ENCODE assay signal across 11 cellular contexts in the genomic region with DNA sequence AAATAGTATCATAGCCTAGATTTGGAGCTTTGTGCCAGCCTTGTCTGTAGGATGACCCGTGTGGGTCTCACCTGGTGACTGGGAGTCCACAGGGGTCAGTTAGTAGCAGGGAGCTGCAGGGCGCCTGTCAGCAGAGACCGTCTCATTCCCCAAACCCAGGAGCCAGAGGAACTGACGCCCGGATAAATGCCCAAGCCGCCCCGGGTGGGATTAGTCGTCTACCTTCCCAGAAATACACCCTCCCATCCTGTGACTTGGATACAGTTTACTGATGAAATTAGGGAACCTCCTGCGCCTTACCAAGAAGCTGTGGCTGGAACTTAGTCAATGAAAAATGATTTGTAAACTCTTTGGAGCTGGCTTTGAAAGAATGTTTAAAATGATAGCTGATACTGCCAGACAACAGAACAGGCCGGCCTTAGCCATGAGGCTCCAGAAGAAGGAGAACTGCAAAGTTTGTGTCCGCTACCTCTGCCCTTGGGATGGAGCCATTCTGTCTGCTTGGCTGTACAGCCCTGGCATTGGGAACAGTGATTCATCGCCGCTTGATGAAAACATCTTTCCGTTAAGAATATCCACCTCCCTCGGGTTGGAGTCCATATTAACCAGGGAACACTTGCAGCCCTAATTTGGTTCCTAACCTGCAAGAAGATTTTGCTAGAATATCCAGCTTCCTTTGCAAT. TPM values are rescaled to one million over a fixed set of nuclear protein-coding genes. Genes with fewer than 3 reads are reported as not detected.
DNase-seq lines count a peak whose midpoint lies in the region; ATAC-seq and TF ChIP-seq lines count a peak whose summit lies in the region.
"Had no signal": no experiment of that assay in that cellular context is flagged by ENCODE, and none has a peak within 500 bp of the region (broad histone marks: within the 10 kb centered on the region; RNA-seq: fewer than 3 reads in every experiment).

No MANE protein-coding gene starts in this region.

- no peak overlapping the region for H2AFZ ChIP-seq in GM23338

- in situ Hi-C loops in gastrocnemius medialis (cut with MboI; ENCODE audit: low sequenced_read_pairs in 4 of 4): loop anchor here in 1 of 4 donors (5.0 kb wide), 1 partner anchor 48 kb away; no protein-coding TSS in a partner anchor

- H3K27me3 Mint-ChIP-seq in CD4-positive, alpha-beta T cell: no peaks in the 10 kb centered on the region
- no peaks in the 10 kb centered on the region for H3K27me3 Mint-ChIP-seq in GM23338 (ENCODE audit: insufficient read depth, low read depth, poor library complexity)

- TF ChIP-seq POLR2A in gastrocnemius medialis (IDR thresholded peaks at IDR 0.05): peak; percentile 27 to 42

- DNase-seq in CD4-positive, alpha-beta T cell: no peak
- peak; percentile 85 for DNase-seq in amniotic epithelial cell (ENCODE audit: low read depth)
- peak; percentile 60 for DNase-seq in left ventricle myocardium superior
- peak; percentile 86 to 87 for DNase-seq in gastrocnemius medialis
- no peak for DNase-seq in GM23338 (ENCODE audit: low spot score)
- DNase-seq in HEK293T (ENCODE audit: extremely low spot score): no peak
- no peak for DNase-seq in HuH-7 (ENCODE audit: low spot score)
- DNase-seq: NCI-H345; stimulated activated CD4-positive, alpha-beta T cell treated with anti-CD3 and anti-CD28 coated beads, Interleukin-4, amount 100 ng/mL, for 4 hours; SW 1271 had no signal

- H3K4me3 Mint-ChIP-seq in CD4-positive, alpha-beta T cell: no peak overlapping the region
- H3K4me3 Mint-ChIP-seq in GM23338: no peak overlapping the region

- H3K36me3 Mint-ChIP-seq in CD4-positive, alpha-beta T cell (ENCODE audit: low read depth): peaks cover 16% of the 10 kb centered on the region
- H3K36me3 Mint-ChIP-seq in GM23338 (ENCODE audit: low read depth): no peaks in the 10 kb centered on the region

- H3K79me2 ChIP-seq in GM23338 (replicated peaks; ENCODE audit: insufficient read depth): peaks cover 70% of the 10 kb centered on the region

- H3K4me1 ChIP-seq in gastrocnemius medialis: peaks cover 54 to 66% of the 10 kb centered on the region in 2 donors
- H3K4me1 ChIP-seq in GM23338 (ENCODE audit: insufficient read depth): no peaks in the 10 kb centered on the region; the same call in 1 of the 2 replicates

- intact Hi-C loops in CD4-positive, alpha-beta T cell (cut with DNase I, micrococcal nuclease): loop anchor here in 1 of 2 experiments (5.0 kb wide), 1 partner anchor 1753 kb away; a partner anchor contains a TSS
- intact Hi-C loops in left ventricle myocardium superior (cut with micrococcal nuclease): no loop called here
- intact Hi-C loops in gastrocnemius medialis (cut with DNase I; ENCODE audit: low total_unique reads): loop anchor here (1.0 kb wide), 2 partner anchors 21 to 45 kb away; no protein-coding TSS in a partner anchor

- H3K27ac Mint-ChIP-seq in CD4-positive, alpha-beta T cell: peak overlapping the region; percentile 17
- no peak overlapping the region for H3K27ac Mint-ChIP-seq in GM23338

- H3K4me1 Mint-ChIP-seq in CD4-positive, alpha-beta T cell (ENCODE audit: low read depth): peaks cover 71% of the 10 kb centered on the region
- peaks cover 3% of the 10 kb centered on the region; the same call in 2 of the 3 replicates for H3K4me1 Mint-ChIP-seq in GM23338

- H4K20me1 ChIP-seq in GM23338 (replicated peaks; ENCODE audit: insufficient read depth): peaks cover 72% of the 10 kb centered on the region

- CTCF ChIA-PET in CD4-positive, alpha-beta T cell (lab: Charles Lee): no interaction called here
- CTCF ChIA-PET in HEK293T (lab: Yijun Ruan, JAX): no interaction called here

- no peak for ATAC-seq in CD4-positive, alpha-beta T cell (ENCODE audit: poor library complexity)
- peak; percentile 86 for ATAC-seq in left ventricle myocardium superior
- peak; percentile 96 for ATAC-seq in gastrocnemius medialis
- no peak for ATAC-seq in GM23338
- no peak for ATAC-seq in GM18511 (IDR thresholded peaks at IDR 0.05; ENCODE audit: unreplicated experiment)

- no peaks in the 10 kb centered on the region for H3F3A ChIP-seq in GM23338 (replicated peaks; ENCODE audit: low read depth)

- no peak overlapping the region for H3K27ac ChIP-seq in CD4-positive, alpha-beta T cell (ENCODE audit: low read depth, low read length)
- H3K27ac ChIP-seq in gastrocnemius medialis (peak overlapping the region; percentile 85 to 98 (median 96)), GM23338 (ENCODE audit: low read depth) (no peak overlapping the region)

- H3K36me3 ChIP-seq in gastrocnemius medialis (no peaks in the 10 kb centered on the region), GM23338 (ENCODE audit: insufficient read depth) (no peaks in the 10 kb centered on the region)

- POLR2A ChIA-PET in CD4-positive, alpha-beta T cell (lab: Charles Lee): interaction anchor here (0.7 to 2.1 kb wide), 2 partner anchors 42 to 53 kb away, joined by 3 to 4 read pairs; no protein-coding TSS in a partner anchor
- POLR2A ChIA-PET in HEK293T (lab: Yijun Ruan, JAX): no interaction called here

- H3K4me2 ChIP-seq in GM23338: no peak overlapping the region

- no peaks in the 10 kb centered on the region for H3K27me3 ChIP-seq in CD4-positive, alpha-beta T cell (ENCODE audit: control insufficient read depth, insufficient read depth, low read length)
- H3K27me3 ChIP-seq in gastrocnemius medialis (no peaks in the 10 kb centered on the region), GM23338 (ENCODE audit: insufficient read depth) (no peaks in the 10 kb centered on the region)

- no peaks in the 10 kb centered on the region for H3K9me2 ChIP-seq in GM23338 (ENCODE audit: insufficient read depth)

- TF ChIP-seq CTCF in CD4-positive, alpha-beta T cell (IDR thresholded peaks at IDR 0.05): no peak
- TF ChIP-seq CTCF in gastrocnemius medialis (IDR thresholded peaks at IDR 0.05 in 4 of 5, conservative IDR thresholded peaks at IDR 0.05 in 1 of 5) (no peak), GM23338 (conservative IDR thresholded peaks at IDR 0.05; ENCODE audit: low read depth in 2 of 2) (no peak)

- H3K9me3 Mint-ChIP-seq in CD4-positive, alpha-beta T cell: no peaks in the 10 kb centered on the region
- H3K9me3 Mint-ChIP-seq in GM23338: no peaks in the 10 kb centered on the region

- no peaks in the 10 kb centered on the region for H3K9me3 ChIP-seq in CD4-positive, alpha-beta T cell (ENCODE audit: control insufficient read depth, low read length)
- H3K9me3 ChIP-seq in gastrocnemius medialis: no peaks in the 10 kb centered on the region

- peak overlapping the region in 2 of 4 donors; percentile 6 to 13 for H3K4me3 ChIP-seq in gastrocnemius medialis
- no peak overlapping the region for H3K4me3 ChIP-seq in GM23338

TF ChIP-seq in HEK293T, 16 proteins besides CTCF, POLR2A, EP300 and RAD21:
- TF ChIP-seq ZNF384 (IDR thresholded peaks at IDR 0.05) (no peak), TARDBP (IDR thresholded peaks at IDR 0.05) (no peak), NFRKB (IDR thresholded peaks at IDR 0.05) (no peak), FOXA1 (IDR thresholded peaks at IDR 0.05) (no peak), HDGF (IDR thresholded peaks at IDR 0.05; ENCODE audit: borderline replicate concordance) (no peak), BHLHE40 (IDR thresholded peaks at IDR 0.05; ENCODE audit: borderline replicate concordance) (no peak)

RNA-seq across cellular contexts. Expression of a gene that starts 12.7 kb away (rescaled TPM):
- total RNA-seq in CD4-positive, alpha-beta T cell: 10 to 100 TPM; 67.8 to 68.1 TPM
- total RNA-seq in left ventricle myocardium superior: 17.7 TPM
- 10 to 100 TPM in 3 of 4 donors, 1 to 10 TPM in 1; 9.8 to 43.6 (median 18.8) TPM for total RNA-seq in gastrocnemius medialis
- 12.7 and 13.9 TPM in 2 replicates for total RNA-seq in GM23338 (2014; rRNA removed; shearing (Covaris generic))
- polyA plus RNA-seq in GM23338 (2016; fragmentation: Nextera tagmentation; extraction: Ambion mirVana): 2.0 and 2.3 TPM in 2 replicates

Comparison
In these comparisons a context has a peak if more than half of its experiments do, and no peak if none do; other contexts are left out.
1. ATAC-seq: peak in left ventricle myocardium superior (single experiment) and gastrocnemius medialis (2 of 2); none in CD4-positive, alpha-beta T cell (single experiment), GM23338 (single experiment) and GM18511 (single experiment).
2. DNase-seq: peak in amniotic epithelial cell (single experiment), left ventricle myocardium superior (single experiment) and gastrocnemius medialis (2 of 2); none in CD4-positive, alpha-beta T cell (0 of 10), GM23338 (single experiment), HEK293T (single experiment) and HuH-7 (single experiment).
3. H3K27ac ChIP-seq: peak in gastrocnemius medialis (4 of 4); none in CD4-positive, alpha-beta T cell (single experiment) and GM23338 (single experiment).